Comparison of ENCODE assay signal across 38 cellular contexts in the genomic region with DNA sequence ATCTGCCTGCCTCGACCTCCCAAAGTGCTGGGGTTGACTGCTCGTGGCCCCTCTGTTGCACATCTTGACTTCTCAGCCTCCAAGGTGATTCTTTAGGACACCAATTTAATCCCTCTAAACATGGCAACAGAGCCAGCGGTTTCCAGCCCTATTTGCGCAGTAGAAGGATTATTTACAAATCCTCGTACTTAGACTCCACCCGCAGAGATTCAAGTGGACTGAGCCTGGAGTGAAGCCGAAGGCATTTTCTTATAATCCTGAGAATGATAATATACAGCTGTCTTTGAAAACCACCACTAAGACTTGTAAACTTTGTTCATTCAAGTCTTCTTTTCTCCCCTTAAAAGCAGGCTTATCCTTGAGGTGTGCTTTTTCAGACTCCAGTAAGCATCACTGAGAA. TPM values are rescaled to one million over a fixed set of nuclear protein-coding genes. Genes with fewer than 3 reads are reported as not detected.
"Had no signal": no experiment of that assay in that cellular context is flagged by ENCODE, and none has a peak within 500 bp of the region (broad histone marks: within the 10 kb centered on the region; RNA-seq: fewer than 3 reads in every experiment).

No MANE protein-coding gene starts in this region.

- H3K4me3 Mint-ChIP-seq: activated CD4-positive, alpha-beta memory T cell treated with anti-CD3 and anti-CD28 coated beads for 36 hours; activated CD4-positive, alpha-beta T cell treated with anti-CD3 and anti-CD28 coated beads for 36 hours; activated naive CD4-positive, alpha-beta T cell treated with anti-CD3 and anti-CD28 coated beads for 36 hours; activated T-cell treated with anti-CD3 and anti-CD28 coated beads, Interleukin-2, amount 50 U/mL, for 4 hours; activated T-helper 1 cell treated with anti-CD3 and anti-CD28 coated beads, Interleukin-12 subunit alpha, Interleukin-12 subunit beta, Interleukin-2, Interleukin-4 antibody, amounts not matched to agents 30 ng/mL and 10 ng/mL and 1 ng/mL, durations not matched to agents 14 hours and 24 hours and 36 hours; T-helper 1 cell treated with Interleukin-12 subunit alpha and Interleukin-12 subunit beta and Interleukin-4 antibody, amounts not matched to agents 30 μg/mL and 1 μg/mL, for 36 hours; T-helper 2 cell treated with Interferon-gamma antibody and Interleukin-4, amounts not matched to agents 5 μg/mL and 100 μg/mL, for 36 hours had no signal

- ATAC-seq: activated CD4-positive, alpha-beta T cell treated with anti-CD3 and anti-CD28 coated beads for 36 hours; activated CD4-positive, CD25-positive, alpha-beta regulatory T cell treated with anti-CD3 and anti-CD28 coated beads, Interleukin-2, amount 50 U/mL, for 24 hours; activated naive CD4-positive, alpha-beta T cell treated with anti-CD3 and anti-CD28 coated beads, Interleukin-2, amount 50 U/mL, for 72 hours; activated T-cell treated with anti-CD3 and anti-CD28 coated beads, Interleukin-2, amount 50 U/mL, for 4 hours; body of pancreas; PC-3 had no signal

- DNase-seq: activated CD4-positive, alpha-beta memory T cell treated with anti-CD3 and anti-CD28 coated beads for 36 hours; activated CD4-positive, alpha-beta T cell treated with anti-CD3 and anti-CD28 coated beads for 36 hours; activated CD4-positive, alpha-beta T cell treated with anti-CD3 and anti-CD28 coated beads, Interleukin-2, amount 50 U/mL, for 1 hour; activated CD8-positive, alpha-beta memory T cell treated with anti-CD3 and anti-CD28 coated beads, Interleukin-2, amount 50 U/mL, for 4 hours; activated gamma-delta T cell treated with Interleukin-2 at 50 U/mL for 16 hours; activated naive CD4-positive, alpha-beta T cell treated with anti-CD3 and anti-CD28 coated beads for 36 hours; activated T-cell treated with anti-CD3 and anti-CD28 coated beads for 4 hours; activated T-cell treated with anti-CD3 and anti-CD28 coated beads, Interleukin-2, amount 50 U/mL, for 4 hours; adrenal gland; body of pancreas; Kasumi-1; KG1; MM.1S; MV-4-11; NCI-H1092; NCI-H1436 treated with DMSO at 0.1 percent for 48 hours; NCI-H1694 treated with DMSO at 0.1 percent for 48 hours; NCI-H2029; NCI-H2171 treated with DMSO at 0.1 percent for 48 hours; NCI-H2227 treated with DMSO at 0.1 percent for 48 hours; NCI-H446; NCI-H510A treated with DMSO at 0.1 percent for 48 hours; NCI-H526 treated with DMSO at 0.1 percent for 48 hours; NCI-H774; PC-3; Peyer's patch; RPMI8226; SHP77 treated with DMSO at 0.1 percent for 48 hours; SK-N-SH had no signal

- H3K9ac ChIP-seq: SK-N-SH had no signal

- H3K4me2 ChIP-seq: SK-N-SH had no signal

- H3K27me3 Mint-ChIP-seq: activated CD4-positive, alpha-beta memory T cell treated with anti-CD3 and anti-CD28 coated beads for 36 hours had no signal

- H3K9me3 ChIP-seq: adrenal gland, body of pancreas, breast epithelium, SK-N-SH had no signal

- H3K4me1 Mint-ChIP-seq: activated CD4-positive, alpha-beta T cell treated with anti-CD3 and anti-CD28 coated beads for 36 hours had no signal

- H3K36me3 Mint-ChIP-seq: activated CD4-positive, alpha-beta memory T cell treated with anti-CD3 and anti-CD28 coated beads for 36 hours had no signal

- H3K9me3 Mint-ChIP-seq: activated CD4-positive, alpha-beta memory T cell treated with anti-CD3 and anti-CD28 coated beads for 36 hours had no signal

- H3K4me1 ChIP-seq: adrenal gland, body of pancreas, breast epithelium, Peyer's patch, SJSA1 had no signal

- H3K27ac Mint-ChIP-seq: activated CD4-positive, alpha-beta memory T cell treated with anti-CD3 and anti-CD28 coated beads for 36 hours; activated CD4-positive, alpha-beta T cell treated with anti-CD3 and anti-CD28 coated beads for 36 hours; activated naive CD4-positive, alpha-beta T cell treated with anti-CD3 and anti-CD28 coated beads for 36 hours; activated naive CD4-positive, alpha-beta T cell treated with anti-CD3 and anti-CD28 coated beads, Interleukin-2, amount 50 U/mL, for 72 hours; activated T-helper 1 cell treated with anti-CD3 and anti-CD28 coated beads, Interleukin-12 subunit alpha, Interleukin-12 subunit beta, Interleukin-2, Interleukin-4 antibody, amounts not matched to agents 30 ng/mL and 10 ng/mL and 1 ng/mL, durations not matched to agents 14 hours and 24 hours and 36 hours; T-helper 1 cell treated with Interleukin-12 subunit alpha and Interleukin-12 subunit beta and Interleukin-4 antibody, amounts not matched to agents 30 μg/mL and 1 μg/mL, for 36 hours; T-helper 2 cell treated with Interferon-gamma antibody and Interleukin-4, amounts not matched to agents 5 μg/mL and 100 μg/mL, for 36 hours had no signal

- H3K4me3 ChIP-seq: adrenal gland, body of pancreas, breast epithelium, Peyer's patch, SJSA1 had no signal

- H3K36me3 ChIP-seq: adrenal gland, breast epithelium, Peyer's patch, SJSA1 had no signal

- FAIRE-seq: astrocyte, TTC549 had no signal

- H3K27me3 ChIP-seq: adrenal gland, body of pancreas, breast epithelium, Peyer's patch, SJSA1 had no signal

- H3K27ac ChIP-seq: adrenal gland, body of pancreas, breast epithelium, Peyer's patch, SJSA1 had no signal

RNA-seq across cellular contexts. Expression of gene DPRX, which starts 4.9 kb away (rescaled TPM):
- total RNA-seq: activated CD4-positive, alpha-beta memory T cell treated with anti-CD3 and anti-CD28 coated beads for 36 hours; activated CD4-positive, alpha-beta T cell treated with anti-CD3 and anti-CD28 coated beads for 36 hours; activated naive CD4-positive, alpha-beta T cell treated with anti-CD3 and anti-CD28 coated beads for 36 hours; activated naive CD4-positive, alpha-beta T cell treated with anti-CD3 and anti-CD28 coated beads, Interleukin-2, amount 50 U/mL, for 72 hours; activated T-cell treated with anti-CD3 and anti-CD28 coated beads, Interleukin-2, amount 50 U/mL, for 4 hours; activated T-helper 1 cell treated with anti-CD3 and anti-CD28 coated beads, Interleukin-12 subunit alpha, Interleukin-12 subunit beta, Interleukin-2, Interleukin-4 antibody, amounts not matched to agents 30 ng/mL and 10 ng/mL and 1 ng/mL, durations not matched to agents 14 hours and 24 hours and 36 hours; adrenal gland; astrocyte; body of pancreas; breast epithelium; PC-3; Peyer's patch; SJSA1 had no signal
- polyA plus RNA-seq: adrenal gland, SK-N-SH had no signal
